Comparison of ENCODE assay signal across 23 cellular contexts in the genomic region with DNA sequence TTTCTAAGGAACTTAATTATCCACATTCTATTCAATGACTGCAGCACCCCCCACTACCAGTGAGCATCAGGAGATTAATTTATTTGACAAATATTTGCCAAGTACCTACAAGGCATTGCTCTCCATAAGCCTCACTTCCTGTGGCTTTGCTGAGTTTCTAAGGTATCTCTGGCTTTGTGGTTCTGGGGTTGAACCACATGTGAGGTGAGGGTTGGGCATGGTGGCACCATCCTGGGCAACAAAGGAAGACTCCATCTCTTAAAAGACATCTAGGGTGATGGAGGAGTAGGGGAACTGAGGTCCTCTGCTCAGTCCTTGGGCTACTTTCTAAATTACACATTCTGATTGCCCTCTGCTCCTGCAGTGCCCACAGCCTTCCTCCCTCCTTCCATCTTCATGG. TPM values are rescaled to one million over a fixed set of nuclear protein-coding genes. Genes with fewer than 3 reads are reported as not detected.
DNase-seq lines count a peak whose midpoint lies in the region; ATAC-seq and TF ChIP-seq lines count a peak whose summit lies in the region.
"Had no signal": no experiment of that assay in that cellular context is flagged by ENCODE, and none has a peak within 500 bp of the region (broad histone marks: within the 10 kb centered on the region; RNA-seq: fewer than 3 reads in every experiment).

No MANE protein-coding gene starts in this region.

- no peak overlapping the region for H3K4me3 Mint-ChIP-seq in activated CD4-positive, alpha-beta T cell treated with anti-CD3 and anti-CD28 coated beads, Interleukin-2, amount 10 ng/mL, durations not matched to agents 7 days and 5 days
- no peak overlapping the region for H3K4me3 Mint-ChIP-seq in activated T-helper 17 cell treated with anti-CD3 and anti-CD28 coated beads, Interleukin-2, amount 50 U/mL, for 72 hours
- H3K4me3 Mint-ChIP-seq in naive thymus-derived CD4-positive, alpha-beta T cell, result peak overlapping the region in 5 of 10 donors; percentile 3 to 48 (median 15)
- no peak overlapping the region for H3K4me3 Mint-ChIP-seq in MCF 10A (ENCODE audit: unreplicated experiment)
- H3K4me3 Mint-ChIP-seq in CD14-positive monocyte, result no peak overlapping the region

- H3K27ac Mint-ChIP-seq in activated CD4-positive, alpha-beta T cell treated with anti-CD3 and anti-CD28 coated beads, Interleukin-2, amount 10 ng/mL, durations not matched to agents 7 days and 5 days, result no peak overlapping the region
- no peak overlapping the region for H3K27ac Mint-ChIP-seq in activated T-helper 17 cell treated with anti-CD3 and anti-CD28 coated beads, Interleukin-2, amount 50 U/mL, for 72 hours
- H3K27ac Mint-ChIP-seq in naive thymus-derived CD4-positive, alpha-beta T cell, result no peak overlapping the region
- H3K27ac Mint-ChIP-seq in MCF 10A (ENCODE audit: low read depth, unreplicated experiment) (no peak overlapping the region), CD14-positive monocyte (no peak overlapping the region)

- no TSS peak for BruUV-seq in MCF 10A (replicated peaks; lab: Mats Ljungman, UMichigan)

- H3K27ac ChIP-seq in naive thymus-derived CD4-positive, alpha-beta T cell (ENCODE audit: low read depth, low read length), result no peak overlapping the region
- H3K27ac ChIP-seq: A549; BLaER1 treated with 17β-estradiol and CSF1 and Interleukin-3, amounts not matched to agents 10 nM and 100 nM; psoas muscle; VCaP had no signal

- ATAC-seq in activated T-helper 17 cell treated with anti-CD3 and anti-CD28 coated beads, Interleukin-2, amount 50 U/mL, for 72 hours (replicated peaks), result peak; percentile 61
- peak; percentile 82 for ATAC-seq in naive thymus-derived CD4-positive, alpha-beta T cell
- ATAC-seq: A549, left lobe of liver, mucosa of descending colon, psoas muscle had no signal

- no peaks in the 10 kb centered on the region for H3K9me3 Mint-ChIP-seq in activated CD4-positive, alpha-beta T cell treated with anti-CD3 and anti-CD28 coated beads, Interleukin-2, amount 10 ng/mL, durations not matched to agents 7 days and 5 days
- no peaks in the 10 kb centered on the region for H3K9me3 Mint-ChIP-seq in activated T-helper 17 cell treated with anti-CD3 and anti-CD28 coated beads, Interleukin-2, amount 50 U/mL, for 72 hours
- H3K9me3 Mint-ChIP-seq in naive thymus-derived CD4-positive, alpha-beta T cell, result no peaks in the 10 kb centered on the region
- H3K9me3 Mint-ChIP-seq in MCF 10A (ENCODE audit: unreplicated experiment) (no peaks in the 10 kb centered on the region), CD14-positive monocyte (no peaks in the 10 kb centered on the region)

- no peak overlapping the region for H3K4me3 ChIP-seq in naive thymus-derived CD4-positive, alpha-beta T cell (ENCODE audit: low read length)
- H3K4me3 ChIP-seq: A549; BLaER1 treated with 17β-estradiol and CSF1 and Interleukin-3, amounts not matched to agents 10 nM and 100 nM; mucosa of descending colon; psoas muscle had no signal

- H3K27me3 Mint-ChIP-seq in activated CD4-positive, alpha-beta T cell treated with anti-CD3 and anti-CD28 coated beads, Interleukin-2, amount 10 ng/mL, durations not matched to agents 7 days and 5 days, result peaks cover 28% of the 10 kb centered on the region
- peaks cover 14% of the 10 kb centered on the region for H3K27me3 Mint-ChIP-seq in activated T-helper 17 cell treated with anti-CD3 and anti-CD28 coated beads, Interleukin-2, amount 50 U/mL, for 72 hours
- H3K27me3 Mint-ChIP-seq in naive thymus-derived CD4-positive, alpha-beta T cell, result peaks cover 0 to 35% (median 6%) of the 10 kb centered on the region in 5 donors
- peaks cover 19% of the 10 kb centered on the region for H3K27me3 Mint-ChIP-seq in MCF 10A (ENCODE audit: insufficient read depth, unreplicated experiment)
- peaks cover 0 to 10% (median 6%) of the 10 kb centered on the region in 3 donors for H3K27me3 Mint-ChIP-seq in CD14-positive monocyte (ENCODE audit: low read depth in 3 of 3)

- intact Hi-C loops in naive thymus-derived CD4-positive, alpha-beta T cell (cut with micrococcal nuclease), result no loop called here
- intact Hi-C loops in MCF 10A (cut with micrococcal nuclease) (no loop called here), CD14-positive monocyte (cut with micrococcal nuclease) (loop anchor here in 1 of 2 donors (10.0 kb wide), 1 partner anchor 331 kb away; no protein-coding TSS in a partner anchor)

- H3K36me3 ChIP-seq in naive thymus-derived CD4-positive, alpha-beta T cell (ENCODE audit: control insufficient read depth in 2 of 3, insufficient read depth in 3 of 3, low read length in 3 of 3), result no peaks in the 10 kb centered on the region
- H3K36me3 ChIP-seq: BLaER1 treated with 17β-estradiol and CSF1 and Interleukin-3, amounts not matched to agents 10 nM and 100 nM had no signal

- CTCF ChIA-PET in activated CD4-positive, alpha-beta T cell treated with anti-CD3 and anti-CD28 coated beads, Interleukin-2, amount 10 ng/mL, durations not matched to agents 7 days and 5 days (lab: Charles Lee), result interaction anchor here (1.6 to 1.7 kb wide), 2 partner anchors 70 to 152 kb away, joined by 4 read pairs; no protein-coding TSS in a partner anchor
- CTCF ChIA-PET in naive thymus-derived CD4-positive, alpha-beta T cell (lab: Charles Lee), result interaction anchor here (1.2 kb wide), 1 partner anchor 82 kb away, joined by 4 read pairs; a partner anchor contains a TSS
- CTCF ChIA-PET in MCF 10A (lab: Yijun Ruan, JAX), result interaction anchor here (0.7 to 1.7 kb wide), 11 partner anchors 9 to 327 kb away, joined by 3 to 9 read pairs (median 4); a partner anchor contains a TSS

- H3K4me1 ChIP-seq in naive thymus-derived CD4-positive, alpha-beta T cell (ENCODE audit: control insufficient read depth in 2 of 2, insufficient read depth in 2 of 2, low read length in 2 of 2), result peaks cover 9 to 14% of the 10 kb centered on the region in 2 donors
- H3K4me1 ChIP-seq: A549, psoas muscle had no signal

- H3K36me3 Mint-ChIP-seq in activated CD4-positive, alpha-beta T cell treated with anti-CD3 and anti-CD28 coated beads, Interleukin-2, amount 10 ng/mL, durations not matched to agents 7 days and 5 days (ENCODE audit: low read depth), result no peaks in the 10 kb centered on the region
- H3K36me3 Mint-ChIP-seq in activated T-helper 17 cell treated with anti-CD3 and anti-CD28 coated beads, Interleukin-2, amount 50 U/mL, for 72 hours (ENCODE audit: low read depth), result no peaks in the 10 kb centered on the region
- H3K36me3 Mint-ChIP-seq in naive thymus-derived CD4-positive, alpha-beta T cell, result peaks cover 0 to 14% (median 4%) of the 10 kb centered on the region in 5 donors
- no peaks in the 10 kb centered on the region for H3K36me3 Mint-ChIP-seq in MCF 10A (ENCODE audit: insufficient read depth, unreplicated experiment)
- no peaks in the 10 kb centered on the region for H3K36me3 Mint-ChIP-seq in CD14-positive monocyte

- H3K9me3 ChIP-seq in naive thymus-derived CD4-positive, alpha-beta T cell (ENCODE audit: control insufficient read depth in 2 of 3, low read length in 3 of 3), result no peaks in the 10 kb centered on the region
- H3K9me3 ChIP-seq: A549; BLaER1 treated with 17β-estradiol and CSF1 and Interleukin-3, amounts not matched to agents 10 nM and 100 nM; mucosa of descending colon; psoas muscle had no signal

- POLR2A ChIA-PET in activated CD4-positive, alpha-beta T cell treated with anti-CD3 and anti-CD28 coated beads, Interleukin-2, amount 10 ng/mL, durations not matched to agents 7 days and 5 days (lab: Charles Lee), result no interaction called here
- POLR2A ChIA-PET in naive thymus-derived CD4-positive, alpha-beta T cell (lab: Charles Lee), result interaction anchor here (3.1 kb wide), 1 partner anchor 81 kb away, joined by 10 read pairs; a partner anchor contains a TSS
- POLR2A ChIA-PET in MCF 10A (lab: Yijun Ruan, JAX), result no interaction called here

- H3K27me3 ChIP-seq in naive thymus-derived CD4-positive, alpha-beta T cell (ENCODE audit: control insufficient read depth in 2 of 2, insufficient read depth in 2 of 2, low read length in 2 of 2), result peaks cover 0 to 4% of the 10 kb centered on the region in 2 donors
- H3K27me3 ChIP-seq: BLaER1 treated with 17β-estradiol and CSF1 and Interleukin-3, amounts not matched to agents 10 nM and 100 nM had no signal

- DNase-seq in activated CD4-positive, alpha-beta T cell treated with anti-CD3 and anti-CD28 coated beads, Interleukin-2, amount 10 ng/mL, durations not matched to agents 7 days and 5 days, result peak; percentile 75
- no peak for DNase-seq in activated CD4-positive, alpha-beta T cell treated with anti-CD3 and anti-CD28 coated beads for 1 hour
- DNase-seq in NCI-H69 (lab: John Stamatoyannopoulos, UW) (peak; percentile 22), MCF 10A (ENCODE audit: unreplicated experiment) (no peak), CD14-positive monocyte (ENCODE audit: low spot score) (no peak), OCI-M2 (lab: John Stamatoyannopoulos, UW; ENCODE audit: unreplicated experiment) (no peak)
- peak in 6 of 9 donors; percentile 31 to 62 (median 44) for DNase-seq in naive thymus-derived CD4-positive, alpha-beta T cell
- DNase-seq: DMS153; glutamatergic neuron; KBM-7; mucosa of descending colon; NCI-H1092; NCI-H524; psoas muscle; Right ventricle myocardium superior; small intestine; stimulated activated CD4-positive, alpha-beta T cell treated with anti-CD3 and anti-CD28 coated beads, Interleukin-4, amount 100 ng/mL, for 24 hours had no signal

- TF ChIP-seq CTCF in MCF 10A (IDR thresholded peaks at IDR 0.05; ENCODE audit: unreplicated experiment), result no peak
- no peak for TF ChIP-seq CTCF in CD14-positive monocyte (IDR thresholded peaks at IDR 0.05)

- H3K4me1 Mint-ChIP-seq in activated CD4-positive, alpha-beta T cell treated with anti-CD3 and anti-CD28 coated beads, Interleukin-2, amount 10 ng/mL, durations not matched to agents 7 days and 5 days, result peaks cover 34% of the 10 kb centered on the region
- peaks cover 6% of the 10 kb centered on the region for H3K4me1 Mint-ChIP-seq in activated T-helper 17 cell treated with anti-CD3 and anti-CD28 coated beads, Interleukin-2, amount 50 U/mL, for 72 hours
- H3K4me1 Mint-ChIP-seq in naive thymus-derived CD4-positive, alpha-beta T cell, result peaks cover 13 to 36% (median 27%) of the 10 kb centered on the region in 7 donors
- H3K4me1 Mint-ChIP-seq in MCF 10A (ENCODE audit: insufficient read depth, unreplicated experiment) (no peaks in the 10 kb centered on the region), CD14-positive monocyte (no peaks in the 10 kb centered on the region)

RNA-seq across cellular contexts. Expression of a gene that starts 25.5 kb away (rescaled TPM):
- not detected for total RNA-seq in activated CD4-positive, alpha-beta T cell treated with anti-CD3 and anti-CD28 coated beads, Interleukin-2, amount 10 ng/mL, durations not matched to agents 7 days and 5 days
- total RNA-seq in activated T-helper 17 cell treated with anti-CD3 and anti-CD28 coated beads, Interleukin-2, amount 50 U/mL, for 72 hours, result 1 to 10 TPM in 1 of 2 donors, not detected in 1; 3.5 TPM
- total RNA-seq in naive thymus-derived CD4-positive, alpha-beta T cell, result 1 to 10 TPM in 2 of 5 experiments, under 1 TPM in 2, not detected in 1; 0.36 to 1.7 (median 1.0) TPM
- not detected for polyA plus RNA-seq in naive thymus-derived CD4-positive, alpha-beta T cell
- not detected in 2 replicates for total RNA-seq in MCF 10A (2022)
- not detected for polyA plus RNA-seq in CD14-positive monocyte
- total RNA-seq: fibroblast of lung had no signal
- polyA plus RNA-seq: A549, fibroblast of lung had no signal

RNA-seq across cellular contexts. Expression of a gene that starts 28.1 kb away (rescaled TPM):
- 10 to 100 TPM; 66.3 to 77.9 TPM for total RNA-seq in activated CD4-positive, alpha-beta T cell treated with anti-CD3 and anti-CD28 coated beads, Interleukin-2, amount 10 ng/mL, durations not matched to agents 7 days and 5 days
- total RNA-seq in activated T-helper 17 cell treated with anti-CD3 and anti-CD28 coated beads, Interleukin-2, amount 50 U/mL, for 72 hours, result 10 to 100 TPM; 34.4 to 67.9 TPM
- 100 to 1,000 TPM in 1 of 5 experiments, 10 to 100 TPM in 4; 78.7 to 140 (median 85.0) TPM for total RNA-seq in naive thymus-derived CD4-positive, alpha-beta T cell
- polyA plus RNA-seq in naive thymus-derived CD4-positive, alpha-beta T cell, result 10 to 100 TPM; 82.7 to 98.9 TPM
- total RNA-seq in MCF 10A (2022), result 79.4 and 84.3 TPM in 2 replicates
- 10 to 100 TPM; 59.7 to 87.6 TPM for polyA plus RNA-seq in CD14-positive monocyte

RNA-seq across cellular contexts. Expression of a gene that starts 36.0 kb away (rescaled TPM):
- total RNA-seq in activated CD4-positive, alpha-beta T cell treated with anti-CD3 and anti-CD28 coated beads, Interleukin-2, amount 10 ng/mL, durations not matched to agents 7 days and 5 days, result 10 to 100 TPM in 1 of 2 experiments, 1 to 10 TPM in 1; 9.0 to 10.5 TPM
- total RNA-seq in activated T-helper 17 cell treated with anti-CD3 and anti-CD28 coated beads, Interleukin-2, amount 50 U/mL, for 72 hours, result 10 to 100 TPM in 1 of 2 donors, 1 to 10 TPM in 1; 4.6 to 12.5 TPM
- 10 to 100 TPM; 12.2 to 22.7 (median 16.3) TPM for total RNA-seq in naive thymus-derived CD4-positive, alpha-beta T cell
- polyA plus RNA-seq in naive thymus-derived CD4-positive, alpha-beta T cell, result 10 to 100 TPM; 15.3 to 22.9 TPM
- 9.1 and 13.0 TPM in 2 replicates for total RNA-seq in MCF 10A (2022)
- 10 to 100 TPM; 15.6 to 21.9 TPM for polyA plus RNA-seq in CD14-positive monocyte

Comparison
In these comparisons a context has a peak if more than half of its experiments do, and no peak if none do; other contexts are left out.
1. DNase-seq: peak in activated CD4-positive, alpha-beta T cell treated with anti-CD3 and anti-CD28 coated beads, Interleukin-2, amount 10 ng/mL, durations not matched to agents 7 days and 5 days (single experiment), NCI-H69 (single experiment) and naive thymus-derived CD4-positive, alpha-beta T cell (6 of 9); none in activated CD4-positive, alpha-beta T cell treated with anti-CD3 and anti-CD28 coated beads for 1 hour (single experiment), MCF 10A (single experiment), CD14-positive monocyte (single experiment) and OCI-M2 (single experiment).